21 cellular contexts compared by ENCODE assay signal in genomic region chr2:226707500-226707899, GRCh38.
"Had no signal": no experiment of that assay in that cellular context is flagged by ENCODE, and none has a peak within 500 bp of the region (broad histone marks: within the 10 kb centered on the region; RNA-seq: fewer than 3 reads in every experiment).

No MANE protein-coding gene starts in this region.

- H3K9me3 ChIP-seq: gastroesophageal sphincter, neutrophil, psoas muscle, right lobe of liver, suprapubic skin, tibial artery, upper lobe of right lung, vagina had no signal

- H3K27me3 ChIP-seq: gastroesophageal sphincter, right lobe of liver, suprapubic skin, tibial artery, upper lobe of right lung, vagina had no signal

- DNase-seq: effector memory CD4-positive, alpha-beta T cell; glutamatergic neuron; islet precursor cell; mammary epithelial cell; naive thymus-derived CD4-positive, alpha-beta T cell; nephron progenitor cell; psoas muscle; retina; right lobe of liver; stimulated activated CD4-positive, alpha-beta T cell treated with anti-CD3 and anti-CD28 coated beads, Interleukin-2, amount 100 ng/mL, for 24 hours; stimulated activated CD4-positive, alpha-beta T cell treated with anti-CD3 and anti-CD28 coated beads, Interleukin-4, amount 100 ng/mL, for 4 hours; stimulated activated naive CD4-positive, alpha-beta T cell; tibial artery; upper lobe of right lung had no signal

- H3K27ac ChIP-seq: gastroesophageal sphincter, neutrophil, psoas muscle, right lobe of liver, skin epidermis, suprapubic skin, tibial artery, upper lobe of right lung, vagina had no signal

- H3K4me3 ChIP-seq: gastroesophageal sphincter, psoas muscle, right lobe of liver, skin epidermis, suprapubic skin, tibial artery, upper lobe of right lung, vagina had no signal

- H3K4me1 ChIP-seq: gastroesophageal sphincter, psoas muscle, right lobe of liver, suprapubic skin, tibial artery, upper lobe of right lung, vagina had no signal

- H3K36me3 ChIP-seq: gastroesophageal sphincter, neutrophil, right lobe of liver, suprapubic skin, tibial artery, upper lobe of right lung, vagina had no signal

- ATAC-seq: esophagus mucosa; gastroesophageal sphincter; left lobe of liver; naive thymus-derived CD4-positive, alpha-beta T cell; psoas muscle; right lobe of liver; upper lobe of right lung had no signal
